In the genomic region with DNA sequence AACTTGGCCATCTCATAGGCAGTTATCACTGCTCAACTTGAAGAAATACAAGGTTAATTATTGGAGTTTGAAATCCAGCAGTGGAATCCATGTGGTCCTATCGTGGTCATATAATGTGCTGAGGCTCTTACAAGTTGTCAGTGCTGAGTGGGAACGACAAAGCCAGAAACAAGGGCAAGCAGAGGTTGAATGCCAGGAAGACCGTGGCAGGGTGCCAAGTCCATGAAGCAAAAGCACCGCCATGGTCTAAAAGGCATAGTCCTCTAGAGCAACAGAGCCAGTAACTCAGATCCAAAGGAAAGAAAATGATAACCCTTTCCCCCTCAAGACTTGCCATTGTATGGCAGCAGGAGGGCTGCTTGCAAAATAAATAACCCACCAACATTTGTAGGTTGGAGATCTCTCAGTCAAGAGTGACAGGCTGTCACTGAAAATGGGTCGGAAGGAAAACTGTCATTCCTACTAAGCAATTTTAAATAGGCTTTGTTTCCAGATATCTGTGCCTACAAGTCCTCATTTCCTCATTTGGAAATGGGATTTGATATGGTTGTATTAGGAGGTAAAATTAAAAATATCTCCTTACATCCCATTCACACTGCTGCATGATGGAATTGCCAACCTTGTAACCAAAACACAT, we compare ENCODE assay signal across 12 cellular contexts. TPM values are rescaled to one million over a fixed set of nuclear protein-coding genes. Genes with fewer than 3 reads are reported as not detected.
DNase-seq lines count a peak whose midpoint lies in the region; ATAC-seq, FAIRE-seq and TF ChIP-seq lines count a peak whose summit lies in the region.
"Had no signal": no experiment of that assay in that cellular context is flagged by ENCODE, and none has a peak within 500 bp of the region (broad histone marks: within the 10 kb centered on the region; RNA-seq: fewer than 3 reads in every experiment).

No MANE protein-coding gene starts in this region.

- in situ Hi-C loops in K562 (cut with MboI): no loop called here

- H3K79me2 ChIP-seq in K562 (ENCODE audit: control insufficient read depth, insufficient read depth, low read length): no peaks in the 10 kb centered on the region

- TF ChIP-seq CTCF in K562 (IDR thresholded peaks at IDR 0.05 in 2 of 3, conservative IDR thresholded peaks at IDR 0.05 in 1 of 3; ENCODE audit: insufficient read depth in 2 of 3, low read depth in 1 of 3, low read length in 3 of 3) (no peak), left ventricle myocardium inferior (IDR thresholded peaks at IDR 0.05; ENCODE audit: borderline replicate concordance) (no peak)

- POLR2A ChIA-PET in K562 (lab: Yijun Ruan, JAX): interaction anchor here (0.6 kb wide), 1 partner anchor 54 kb away, joined by 3 read pairs; no protein-coding TSS in a partner anchor

- H3K36me3 ChIP-seq in K562 (ENCODE audit: control insufficient read depth, insufficient read depth, low read length) (no peaks in the 10 kb centered on the region), left ventricle myocardium inferior (no peaks in the 10 kb centered on the region), small intestine (ENCODE audit: control insufficient read depth in 2 of 2, insufficient read depth in 2 of 2, low read length in 2 of 2) (no peaks in the 10 kb centered on the region)

- no peak for FAIRE-seq in K562 (lab: Jason Lieb, UNC)
- no peak for FAIRE-seq in GM12892 (lab: Jason Lieb, UNC)
- FAIRE-seq in small intestine (lab: Jason Lieb, UNC): no peak
- FAIRE-seq: GM12891, GM19239 had no signal

- no peak for ATAC-seq in K562
- no peak for ATAC-seq in HG02852 (IDR thresholded peaks at IDR 0.05; ENCODE audit: unreplicated experiment)

- H3K9ac ChIP-seq in K562 (ENCODE audit: insufficient read depth in 1 of 2, low read depth in 2 of 2, low read length in 2 of 2): no peak overlapping the region

- H3K27me3 ChIP-seq in K562 (ENCODE audit: control insufficient read depth in 2 of 2, insufficient read depth in 2 of 2, low read length in 2 of 2) (peaks cover 11 to 17% of the 10 kb centered on the region in 2 experiments; a peak in 4 of 5 replicates), left ventricle myocardium inferior (ENCODE audit: low read depth) (no peaks in the 10 kb centered on the region), small intestine (ENCODE audit: control insufficient read depth in 2 of 2, insufficient read depth in 2 of 2, low read length in 2 of 2) (no peaks in the 10 kb centered on the region)

- no peak for TF ChIP-seq RAD21 in K562 (CRISPR knock-in tag; conservative IDR thresholded peaks at IDR 0.05 in 1 of 2, IDR thresholded peaks at IDR 0.05 in 1 of 2)

- WGBS in K562 (ENCODE audit: insufficient coverage, low coverage, missing lambda C conversion rate): 4% methylated on average over 5 of the region's 5 CpGs
- WGBS in small intestine, 3 donors: 45 to 59% (median 58%) methylated on average over 5 of the region's 5 CpGs

- no peak overlapping the region for H3K27ac ChIP-seq in K562 (ENCODE audit: extremely low read depth, low read depth, low read length)
- H3K27ac ChIP-seq in left ventricle myocardium inferior (replicated peaks): peak overlapping the region; percentile 70
- no peak overlapping the region for H3K27ac ChIP-seq in small intestine (ENCODE audit: low read depth in 1 of 2, low read length in 1 of 2)

- intact Hi-C loops in K562 (cut with micrococcal nuclease) (no loop called here), left ventricle myocardium inferior (cut with micrococcal nuclease) (no loop called here)

- CTCF ChIA-PET in K562 (lab: Yijun Ruan, JAX; ENCODE audit: low intra/inter-chr PET ratio): no interaction called here

- no peaks in the 10 kb centered on the region for H3K9me1 ChIP-seq in K562 (ENCODE audit: control insufficient read depth, insufficient read depth, low read length)

- no peak overlapping the region for H3K4me3 ChIP-seq in K562
- no peak overlapping the region for H3K4me3 ChIP-seq in left ventricle myocardium inferior
- H3K4me3 ChIP-seq in small intestine (ENCODE audit: low read depth in 1 of 2, low read length in 2 of 2): no peak overlapping the region

- H3K4me1 ChIP-seq in K562 (replicated peaks in 1 of 2; ENCODE audit: control insufficient read depth in 2 of 2, insufficient read depth in 2 of 2, low read length in 2 of 2): no peaks in the 10 kb centered on the region
- peaks cover 34% of the 10 kb centered on the region for H3K4me1 ChIP-seq in left ventricle myocardium inferior
- no peaks in the 10 kb centered on the region for H3K4me1 ChIP-seq in small intestine (ENCODE audit: control insufficient read depth in 2 of 2, insufficient read depth in 1 of 2, low read depth in 1 of 2, low read length in 1 of 2)

- no peaks in the 10 kb centered on the region; the same call in 1 of the 2 replicates for H4K20me1 ChIP-seq in K562 (replicated peaks; ENCODE audit: control insufficient read depth, insufficient read depth, low read length)

- TF ChIP-seq EP300 in K562 (IDR thresholded peaks at IDR 0.05; ENCODE audit: low read length): no peak

- no peak for TF ChIP-seq POLR2A in K562 (conservative IDR thresholded peaks at IDR 0.05)
- no peak for TF ChIP-seq POLR2A in GM12892 (IDR thresholded peaks at IDR 0.05; ENCODE audit: low read depth, low read length)

- BruUV-seq in K562 (replicated peaks; lab: Mats Ljungman, UMichigan): no TSS peak

- no peak overlapping the region for H2AFZ ChIP-seq in K562 (ENCODE audit: low read depth, low read length)

- peak; percentile 15 for DNase-seq in M059J (ENCODE audit: low read depth)
- no peak for DNase-seq in K562 (ENCODE audit: extremely low read depth in 1 of 4, low spot score in 3 of 4)
- peak; percentile 78 for DNase-seq in left ventricle myocardium inferior
- DNase-seq in renal cortical epithelial cell (ENCODE audit: low read depth): peak; percentile 72
- no peak for DNase-seq in GM12892 (ENCODE audit: insufficient read length)
- DNase-seq in small intestine: no peak
- DNase-seq: activated CD4-positive, alpha-beta T cell treated with anti-CD3 and anti-CD28 coated beads, Interleukin-2, amount 10 ng/mL, durations not matched to agents 7 days and 5 days; amniotic stem cell; NCI-H526 had no signal

- no peaks in the 10 kb centered on the region for H3K9me3 ChIP-seq in K562 (replicated peaks; ENCODE audit: control insufficient read depth, insufficient read depth, low read depth, low read length)
- H3K9me3 ChIP-seq in left ventricle myocardium inferior (replicated peaks): no peaks in the 10 kb centered on the region
- H3K9me3 ChIP-seq in small intestine (ENCODE audit: control insufficient read depth, low read depth): no peaks in the 10 kb centered on the region

- no peak overlapping the region for H3K4me2 ChIP-seq in K562 (ENCODE audit: insufficient read depth, low read length)

TF ChIP-seq in K562, 482 proteins besides CTCF, POLR2A, EP300 and RAD21:
- TF ChIP-seq NFIC (IDR thresholded peaks at IDR 0.05): peak; percentile 71
- no peak for TF ChIP-seq RUNX1 (IDR thresholded peaks at IDR 0.05; ENCODE audit: low read depth)

RNA-seq across cellular contexts. Expression of gene HSBP1, which starts 36.4 kb away (rescaled TPM):
- total RNA-seq in M059J (2014; rRNA removed; shearing (Covaris generic)): 85.5 and 151 TPM in 2 replicates
- 20.4 and 22.1 TPM in 2 replicates for total RNA-seq in K562 (2011; cell fraction: chromatin; rRNA removed; ENCODE audit: low replicate concordance)
- 17.9 and 20.3 TPM in 2 replicates for total RNA-seq in K562 (2011; cell fraction: nucleolus; rRNA removed)
- 19.2 and 31.9 TPM in 2 replicates for total RNA-seq in K562 (2011; cell fraction: nucleoplasm; rRNA removed)
- total RNA-seq in K562 (2014; rRNA removed) (180 and 218 TPM in 2 replicates), K562 (2014; rRNA removed; fragmentation: Illumina TruSeq; extraction: Trizol) (157 and 161 TPM in 2 replicates), K562 (2015; rRNA removed; fragmentation: Illumina TruSeq; extraction: Trizol) (152 and 172 TPM in 2 replicates), K562 (2021) (156 and 175 TPM in 2 replicates), left ventricle myocardium inferior (175 TPM), renal cortical epithelial cell (39.1 and 103 TPM in 2 replicates)
- polyA plus RNA-seq in K562 (2011; rRNA removed) (191 and 257 TPM in 2 replicates), K562 (2014; fragmentation: Illumina TruSeq; extraction: Trizol) (84.9 and 112 TPM in 2 replicates), K562 (2014; fragmentation: Nextera tagmentation; extraction: Ambion mirVana) (100 to 1,000 TPM; 619 to 677 TPM), K562 (2014; rRNA removed) (204 and 301 TPM in 2 replicates), small intestine (10 to 100 TPM; 30.5 to 54.0 (median 34.9) TPM)
- 49.3 and 72.5 TPM in 2 replicates for polyA plus RNA-seq in K562 (2011; cell fraction: cytosol; rRNA removed)
- 61.5 and 101 TPM in 2 replicates for polyA plus RNA-seq in K562 (2011; cell fraction: nucleus; rRNA removed)
- polyA plus RNA-seq in K562 (2012): 147 and 385 TPM in 2 replicates
- 137 and 158 TPM in 2 replicates for polyA minus RNA-seq in K562 (2011; rRNA and poly(A)+ RNA removed)
- polyA minus RNA-seq in K562 (2011; cell fraction: cytosol; rRNA and poly(A)+ RNA removed): 30.6 and 37.9 TPM in 2 replicates
- 15.1 and 25.3 TPM in 2 replicates for polyA minus RNA-seq in K562 (2011; cell fraction: nucleus; rRNA and poly(A)+ RNA removed)
- polyA plus RNA-seq in GM12892 (2012; ENCODE audit: missing spikeins): 96.8 TPM

Comparison
In these comparisons a context has a peak if more than half of its experiments do, and no peak if none do; other contexts are left out.
1. DNase-seq: peak in M059J (single experiment), left ventricle myocardium inferior (single experiment) and renal cortical epithelial cell (single experiment); none in K562 (0 of 4), GM12892 (single experiment) and small intestine (single experiment).